ENCODE assay signal across 30 cellular contexts in the genomic region with DNA sequence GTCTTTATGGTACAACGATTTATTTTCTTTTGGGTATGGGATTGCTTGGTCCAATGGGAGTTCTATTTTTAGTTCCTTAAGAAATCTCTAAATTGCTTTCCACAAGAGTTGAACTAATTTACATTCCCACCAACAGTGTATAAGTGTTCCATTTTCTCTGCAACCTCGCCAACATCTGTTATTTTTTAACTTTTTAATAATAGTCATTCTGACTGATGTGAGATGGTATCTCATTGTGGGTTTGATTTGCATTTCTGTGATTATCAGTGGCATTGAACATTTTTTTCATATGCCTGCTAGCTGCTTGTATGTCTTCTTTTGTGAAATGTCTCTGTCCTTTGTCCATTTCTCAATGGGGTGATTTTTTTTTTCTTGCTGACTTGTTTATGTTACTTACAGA. TPM values are rescaled to one million over a fixed set of nuclear protein-coding genes. Genes with fewer than 3 reads are reported as not detected.
"Had no signal": no experiment of that assay in that cellular context is flagged by ENCODE, and none has a peak within 500 bp of the region (broad histone marks: within the 10 kb centered on the region; RNA-seq: fewer than 3 reads in every experiment).

No MANE protein-coding gene starts in this region.

- FAIRE-seq: astrocyte, bronchial epithelial cell had no signal

- H3K9me3 ChIP-seq: gastroesophageal sphincter had no signal

- H3K36me3 Mint-ChIP-seq: activated naive CD8-positive, alpha-beta T cell had no signal

- H3K4me1 Mint-ChIP-seq: activated CD4-positive, alpha-beta memory T cell treated with anti-CD3 and anti-CD28 coated beads, Interleukin-2, amount 10 ng/mL, durations not matched to agents 7 days and 5 days; activated CD4-positive, alpha-beta T cell treated with anti-CD3 and anti-CD28 coated beads, Interleukin-2, amount 10 ng/mL, durations not matched to agents 7 days and 5 days; activated T-helper 17 cell treated with anti-CD3 and anti-CD28 coated beads, Interleukin-2, amount 50 U/mL, for 72 hours; central memory CD8-positive, alpha-beta T cell had no signal

- H3K27ac Mint-ChIP-seq: activated CD4-positive, alpha-beta memory T cell treated with anti-CD3 and anti-CD28 coated beads, Interleukin-2, amount 10 ng/mL, durations not matched to agents 7 days and 5 days; activated CD4-positive, alpha-beta T cell treated with anti-CD3 and anti-CD28 coated beads, Interleukin-2, amount 10 ng/mL, durations not matched to agents 7 days and 5 days; activated naive CD8-positive, alpha-beta T cell; activated T-helper 17 cell treated with anti-CD3 and anti-CD28 coated beads, Interleukin-2, amount 50 U/mL, for 72 hours; effector memory CD8-positive, alpha-beta T cell; WTC11 had no signal

- DNase-seq: activated CD4-positive, alpha-beta memory T cell treated with anti-CD3 and anti-CD28 coated beads, Interleukin-2, amount 10 ng/mL, durations not matched to agents 7 days and 5 days; activated CD4-positive, alpha-beta T cell treated with anti-CD3 and anti-CD28 coated beads for 1 hour; activated CD4-positive, alpha-beta T cell treated with anti-CD3 and anti-CD28 coated beads for 4 hours; activated CD4-positive, alpha-beta T cell treated with anti-CD3 and anti-CD28 coated beads, Interleukin-2, amount 10 ng/mL, durations not matched to agents 7 days and 5 days; activated CD4-positive, alpha-beta T cell treated with anti-CD3 and anti-CD28 coated beads, Interleukin-2, amount 50 U/mL, for 4 hours; activated CD8-positive, alpha-beta memory T cell treated with anti-CD3 and anti-CD28 coated beads, Interleukin-2, amount 50 U/mL, for 48 hours; activated effector memory CD4-positive, alpha-beta T cell treated with Interleukin-2 at 50 U/mL for 16 hours; activated gamma-delta T cell treated with Interleukin-2 at 50 U/mL for 16 hours; activated naive CD4-positive, alpha-beta T cell treated with anti-CD3 and anti-CD28 coated beads, Interleukin-2, amount 50 U/mL, for 16 hours; activated naive CD4-positive, alpha-beta T cell treated with Interleukin-2 at 50 U/mL for 16 hours; activated T-cell treated with anti-CD3 and anti-CD28 coated beads for 4 hours; activated T-cell treated with anti-CD3 and anti-CD28 coated beads, Interleukin-2, amount 50 U/mL, for 4 hours; amniotic stem cell; anterior cingulate cortex; brain microvascular endothelial cell; dermis blood vessel endothelial cell; effector CD4-positive, alpha-beta T cell; effector memory CD8-positive, alpha-beta T cell; esophagus squamous epithelium; foreskin melanocyte; head of caudate nucleus; T-helper 1 cell; T-helper 2 cell had no signal

- ATAC-seq: activated T-cell treated with anti-CD3 and anti-CD28 coated beads, Interleukin-2, amount 50 U/mL, for 4 hours; activated T-helper 17 cell treated with anti-CD3 and anti-CD28 coated beads, Interleukin-2, amount 50 U/mL, for 72 hours; effector memory CD8-positive, alpha-beta T cell; gastroesophageal sphincter; WTC11 had no signal

- H3K4me3 Mint-ChIP-seq: activated CD4-positive, alpha-beta memory T cell treated with anti-CD3 and anti-CD28 coated beads, Interleukin-2, amount 10 ng/mL, durations not matched to agents 7 days and 5 days; activated CD4-positive, alpha-beta T cell treated with anti-CD3 and anti-CD28 coated beads, Interleukin-2, amount 10 ng/mL, durations not matched to agents 7 days and 5 days; activated naive CD8-positive, alpha-beta T cell; activated T-cell treated with anti-CD3 and anti-CD28 coated beads, Interleukin-2, amount 50 U/mL, for 4 hours; activated T-helper 17 cell treated with anti-CD3 and anti-CD28 coated beads, Interleukin-2, amount 50 U/mL, for 72 hours; central memory CD8-positive, alpha-beta T cell; effector memory CD8-positive, alpha-beta T cell; WTC11 had no signal

- H3K27me3 Mint-ChIP-seq: effector memory CD8-positive, alpha-beta T cell had no signal

RNA-seq across cellular contexts. Expression of a gene that starts 42.8 kb away (rescaled TPM):
- total RNA-seq: activated CD4-positive, alpha-beta memory T cell treated with anti-CD3 and anti-CD28 coated beads, Interleukin-2, amount 10 ng/mL, durations not matched to agents 7 days and 5 days; activated CD4-positive, alpha-beta T cell treated with anti-CD3 and anti-CD28 coated beads, Interleukin-2, amount 10 ng/mL, durations not matched to agents 7 days and 5 days had no signal
